ENCODE assay signal across 9 cellular contexts in the genomic region with DNA sequence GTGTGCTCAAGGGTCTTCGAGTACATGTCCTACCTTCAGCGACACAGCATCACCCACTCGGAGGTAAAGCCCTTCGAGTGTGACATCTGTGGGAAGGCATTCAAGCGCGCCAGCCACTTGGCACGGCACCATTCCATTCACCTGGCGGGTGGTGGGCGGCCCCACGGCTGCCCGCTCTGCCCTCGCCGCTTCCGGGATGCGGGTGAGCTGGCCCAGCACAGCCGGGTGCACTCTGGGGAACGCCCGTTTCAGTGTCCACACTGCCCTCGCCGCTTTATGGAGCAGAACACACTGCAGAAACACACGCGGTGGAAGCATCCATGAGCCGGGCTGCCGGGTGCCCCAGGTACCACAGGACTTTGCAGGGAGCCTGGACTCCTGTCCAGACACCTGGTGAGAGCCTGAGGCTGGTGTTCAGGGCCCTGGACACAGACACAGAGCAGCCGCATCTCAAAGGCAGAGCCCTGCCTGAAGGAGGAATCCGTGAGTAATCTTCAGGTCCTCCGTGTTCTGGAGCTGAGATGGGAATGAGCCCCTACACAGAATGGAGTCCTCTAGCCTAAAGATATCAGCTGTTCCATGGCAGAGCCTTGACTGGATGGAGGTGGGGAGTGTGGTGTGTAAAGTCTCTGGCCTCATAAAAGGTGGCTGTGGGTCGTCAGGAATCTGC. TPM values are rescaled to one million over a fixed set of nuclear protein-coding genes. Genes with fewer than 3 reads are reported as not detected.
DNase-seq lines count a peak whose midpoint lies in the region; ATAC-seq and TF ChIP-seq lines count a peak whose summit lies in the region.
"Had no signal": no experiment of that assay in that cellular context is flagged by ENCODE, and none has a peak within 500 bp of the region (broad histone marks: within the 10 kb centered on the region; RNA-seq: fewer than 3 reads in every experiment).

No MANE protein-coding gene starts in this region.

- H3K4ac ChIP-seq in trophoblast cell (ENCODE audit: low read depth, low read length) = peak overlapping the region; percentile 96

- H4K8ac ChIP-seq in trophoblast cell (ENCODE audit: low read depth, low read length) = no peak overlapping the region

- H3K9me2 ChIP-seq in PC-9 (ENCODE audit: insufficient read depth) = no peaks in the 10 kb centered on the region

- H3K9me3 Mint-ChIP-seq in activated CD4-positive, alpha-beta T cell treated with anti-CD3 and anti-CD28 coated beads, Interleukin-2, amount 10 ng/mL, durations not matched to agents 24 days and 14 days = no peaks in the 10 kb centered on the region

- H3K4me2 ChIP-seq in PC-9 = peak overlapping the region; percentile 90
- H3K4me2 ChIP-seq in trophoblast cell (ENCODE audit: low read length) = peak overlapping the region; percentile 87

- H3K36me3 Mint-ChIP-seq in activated CD4-positive, alpha-beta T cell treated with anti-CD3 and anti-CD28 coated beads, Interleukin-2, amount 10 ng/mL, durations not matched to agents 24 days and 14 days (ENCODE audit: low read depth) = peaks cover 46% of the 10 kb centered on the region

- TF ChIP-seq EP300 in stomach (IDR thresholded peaks at IDR 0.05) = no peak

- H4K20me1 ChIP-seq in PC-9 (ENCODE audit: insufficient read depth) = peaks cover 8% of the 10 kb centered on the region; the same call in 1 of the 2 replicates

- H2AFZ ChIP-seq in PC-9 = no peak overlapping the region
- no peak overlapping the region for H2AFZ ChIP-seq in trophoblast cell (ENCODE audit: insufficient read depth, low read length, poor library complexity)

- no peaks in the 10 kb centered on the region for H3K27me3 Mint-ChIP-seq in activated CD4-positive, alpha-beta T cell treated with anti-CD3 and anti-CD28 coated beads, Interleukin-2, amount 10 ng/mL, durations not matched to agents 24 days and 14 days

- H3K27ac ChIP-seq in PC-9 (no peak overlapping the region), trophoblast cell (ENCODE audit: low read depth, low read length) (no peak overlapping the region), stomach (peak overlapping the region in 2 of 5 donors; percentile 93 to 97)

- TF ChIP-seq CTCF in PC-9 (conservative IDR thresholded peaks at IDR 0.05) (no peak), epithelial cell of proximal tubule (conservative IDR thresholded peaks at IDR 0.05; ENCODE audit: low read depth, low read length) (no peak), stomach (IDR thresholded peaks at IDR 0.05) (no peak)

- TSS peak; percentile 41 for BruUV-seq in PC-9 (replicated peaks; lab: Mats Ljungman, UMichigan)

- H3K4me1 Mint-ChIP-seq in activated CD4-positive, alpha-beta T cell treated with anti-CD3 and anti-CD28 coated beads, Interleukin-2, amount 10 ng/mL, durations not matched to agents 24 days and 14 days = peaks cover 34% of the 10 kb centered on the region

- no CpG with 5 or more reads among the region's 28 CpGs for WGBS in trophoblast cell (ENCODE audit: extremely low coverage, insufficient coverage, insufficient read length)
- 76 to 87% (median 83%) methylated on average over 21 to 28 of the region's 28 CpGs for WGBS in stomach, 5 donors

- peak overlapping the region; percentile 90 for H3K4me3 Mint-ChIP-seq in activated CD4-positive, alpha-beta T cell treated with anti-CD3 and anti-CD28 coated beads, Interleukin-2, amount 10 ng/mL, durations not matched to agents 24 days and 14 days

- CTCF ChIA-PET in PC-9 (lab: Charles Lee) = no interaction called here

- POLR2A ChIA-PET in PC-9 (lab: Charles Lee; ENCODE audit: unreplicated experiment) = interaction anchor here (0.6 kb wide), 1 partner anchor 98 kb away, joined by 4 read pairs; no protein-coding TSS in a partner anchor

- no peak overlapping the region for H2BK5ac ChIP-seq in trophoblast cell (ENCODE audit: low read depth, low read length, poor library complexity)

- H3K79me2 ChIP-seq in PC-9 (ENCODE audit: low read depth) = peaks cover 50% of the 10 kb centered on the region
- peaks cover 27% of the 10 kb centered on the region for H3K79me2 ChIP-seq in trophoblast cell (ENCODE audit: control insufficient read depth, insufficient read depth, low read length, poor library complexity)

- H3K14ac ChIP-seq in trophoblast cell (ENCODE audit: low read length) = no peak overlapping the region

- no peak overlapping the region for H3K23ac ChIP-seq in trophoblast cell (ENCODE audit: low read length)

- TF ChIP-seq POLR2A in stomach (IDR thresholded peaks at IDR 0.05) = no peak

- no peak overlapping the region for H3K9ac ChIP-seq in trophoblast cell (ENCODE audit: low read length)

- H3K9me3 ChIP-seq in PC-9 (ENCODE audit: insufficient read depth, low read depth) = no peaks in the 10 kb centered on the region
- no peaks in the 10 kb centered on the region for H3K9me3 ChIP-seq in trophoblast cell (ENCODE audit: insufficient read depth, low read depth, low read length)
- H3K9me3 ChIP-seq in stomach = no peaks in the 10 kb centered on the region

- H3K36me3 ChIP-seq in PC-9 (ENCODE audit: low read depth) = peaks cover 6% of the 10 kb centered on the region
- H3K36me3 ChIP-seq in trophoblast cell (ENCODE audit: control insufficient read depth in 1 of 2, insufficient read depth in 2 of 2, low read length in 2 of 2) = peaks cover 16 to 18% of the 10 kb centered on the region in 2 experiments
- H3K36me3 ChIP-seq in stomach = peaks cover 11 to 19% (median 16%) of the 10 kb centered on the region in 4 donors

- H3K4me3 ChIP-seq in PC-9 (peak overlapping the region; percentile 66; the same call in 1 of the 2 replicates), epithelial cell of proximal tubule (ENCODE audit: low read depth, low read length) (peak overlapping the region; percentile 85), trophoblast cell (ENCODE audit: low read depth, low read length) (no peak overlapping the region), stomach (peak overlapping the region in 2 of 4 donors; percentile 98)

- no peak overlapping the region for H2BK12ac ChIP-seq in trophoblast cell (ENCODE audit: low read length)

- H4K91ac ChIP-seq in trophoblast cell (ENCODE audit: low read depth, low read length) = no peak overlapping the region

- H2BK120ac ChIP-seq in trophoblast cell (ENCODE audit: insufficient read depth, low read length, poor library complexity) = no peak overlapping the region

- H3K27ac Mint-ChIP-seq in activated CD4-positive, alpha-beta T cell treated with anti-CD3 and anti-CD28 coated beads, Interleukin-2, amount 10 ng/mL, durations not matched to agents 24 days and 14 days = peak overlapping the region; percentile 97

- H3K4me1 ChIP-seq in PC-9 (replicated peaks; ENCODE audit: insufficient read depth) = peaks cover 8% of the 10 kb centered on the region
- peaks cover 16 to 30% of the 10 kb centered on the region in 2 experiments for H3K4me1 ChIP-seq in trophoblast cell (ENCODE audit: control insufficient read depth in 1 of 2, insufficient read depth in 2 of 2, low read length in 2 of 2)
- peaks cover 50 to 81% (median 79%) of the 10 kb centered on the region in 4 donors for H3K4me1 ChIP-seq in stomach

- H2AK5ac ChIP-seq in trophoblast cell (ENCODE audit: low read length) = no peak overlapping the region

- H3K27me3 ChIP-seq in PC-9 (ENCODE audit: insufficient read depth, low read depth) (no peaks in the 10 kb centered on the region), trophoblast cell (ENCODE audit: insufficient read depth, low read length) (no peaks in the 10 kb centered on the region), stomach (peaks cover 0 to 6% (median 0%) of the 10 kb centered on the region in 3 donors)

- intact Hi-C loops in activated CD4-positive, alpha-beta T cell treated with anti-CD3 and anti-CD28 coated beads, Interleukin-2, amount 10 ng/mL, durations not matched to agents 24 days and 14 days (cut with micrococcal nuclease) = loop anchor here (5.0 kb wide), 1 partner anchor 528 kb away; a partner anchor contains a TSS
- intact Hi-C loops in PC-9 (cut with micrococcal nuclease; ENCODE audit: unreplicated experiment) = no loop called here
- intact Hi-C loops in stomach (cut with DNase I; ENCODE audit: low total_unique reads) = no loop called here

- ATAC-seq in HG03097 (IDR thresholded peaks at IDR 0.05; ENCODE audit: low FRiP score, unreplicated experiment) (no peak), GM18868 (IDR thresholded peaks at IDR 0.05; ENCODE audit: unreplicated experiment) (no peak)

- H4K12ac ChIP-seq in trophoblast cell (ENCODE audit: low read depth, low read length) = no peak overlapping the region

- peaks cover 31% of the 10 kb centered on the region for H3K79me1 ChIP-seq in trophoblast cell (ENCODE audit: low read length)

- H3K18ac ChIP-seq in trophoblast cell (ENCODE audit: low read length) = no peak overlapping the region

- no peak for DNase-seq in activated CD4-positive, alpha-beta T cell treated with anti-CD3 and anti-CD28 coated beads, Interleukin-2, amount 10 ng/mL, durations not matched to agents 24 days and 14 days
- DNase-seq in activated CD4-positive, alpha-beta T cell treated with anti-CD3 and anti-CD28 coated beads, Interleukin-2, amount 50 U/mL, for 48 hours = no peak
- no peak for DNase-seq in PC-9
- no peak for DNase-seq in epithelial cell of proximal tubule (ENCODE audit: low read depth)
- no peak for DNase-seq in trophoblast cell
- DNase-seq in stomach = no peak
- DNase-seq: activated gamma-delta T cell treated with Interleukin-2 at 50 U/mL for 16 hours had no signal

- H3F3A ChIP-seq in PC-9 (ENCODE audit: insufficient read depth, low read depth) = peaks cover 40% of the 10 kb centered on the region; the same call in 1 of the 2 replicates

RNA-seq across cellular contexts. Expression of a gene that starts 1.5 kb away (rescaled TPM):
- 32.7 and 33.0 TPM in 2 replicates for total RNA-seq in activated CD4-positive, alpha-beta T cell treated with anti-CD3 and anti-CD28 coated beads, Interleukin-2, amount 10 ng/mL, durations not matched to agents 24 days and 14 days
- total RNA-seq in PC-9 (2021) (53.5 and 81.9 TPM in 2 replicates), epithelial cell of proximal tubule (27.2 and 29.2 TPM in 2 replicates), stomach (10 to 100 TPM in 1 of 5 donors, 1 to 10 TPM in 4; 2.2 to 14.5 (median 5.3) TPM)
- polyA plus RNA-seq in trophoblast cell (2013) = 27.4 and 27.9 TPM in 2 replicates
- polyA plus RNA-seq in stomach = 10 to 100 TPM; 14.9 to 27.8 (median 21.2) TPM

RNA-seq across cellular contexts. Expression of a gene that starts 3.0 kb away (rescaled TPM):
- total RNA-seq in activated CD4-positive, alpha-beta T cell treated with anti-CD3 and anti-CD28 coated beads, Interleukin-2, amount 10 ng/mL, durations not matched to agents 24 days and 14 days = 8.0 and 9.0 TPM in 2 replicates
- total RNA-seq in PC-9 (2021) = 3.2 and 6.7 TPM in 2 replicates
- 10.2 and 17.9 TPM in 2 replicates for total RNA-seq in epithelial cell of proximal tubule
- 14.4 and 14.6 TPM in 2 replicates for polyA plus RNA-seq in trophoblast cell (2013)
- total RNA-seq in stomach = 10 to 100 TPM in 3 of 5 donors, 1 to 10 TPM in 2; 3.5 to 25.5 (median 13.4) TPM
- 10 to 100 TPM; 12.0 to 19.4 (median 14.1) TPM for polyA plus RNA-seq in stomach

RNA-seq across cellular contexts. Expression of a gene that starts 4.2 kb away (rescaled TPM):
- total RNA-seq in activated CD4-positive, alpha-beta T cell treated with anti-CD3 and anti-CD28 coated beads, Interleukin-2, amount 10 ng/mL, durations not matched to agents 24 days and 14 days = 38.3 and 39.1 TPM in 2 replicates
- 56.6 and 64.7 TPM in 2 replicates for total RNA-seq in PC-9 (2021)
- total RNA-seq in epithelial cell of proximal tubule = 10.6 and 10.8 TPM in 2 replicates
- 24.2 and 24.6 TPM in 2 replicates for polyA plus RNA-seq in trophoblast cell (2013)
- 10 to 100 TPM in 4 of 5 donors, not detected in 1; 10.6 to 55.0 (median 16.6) TPM for total RNA-seq in stomach
- 10 to 100 TPM; 18.6 to 26.9 (median 21.5) TPM for polyA plus RNA-seq in stomach

RNA-seq across cellular contexts. Expression of a gene that starts 9.9 kb away (rescaled TPM):
- 390 and 394 TPM in 2 replicates for total RNA-seq in activated CD4-positive, alpha-beta T cell treated with anti-CD3 and anti-CD28 coated beads, Interleukin-2, amount 10 ng/mL, durations not matched to agents 24 days and 14 days
- total RNA-seq in PC-9 (2021) (252 and 323 TPM in 2 replicates), epithelial cell of proximal tubule (142 and 205 TPM in 2 replicates), stomach (100 to 1,000 TPM in 4 of 5 donors, 10 to 100 TPM in 1; 70.5 to 463 (median 183) TPM)
- polyA plus RNA-seq in trophoblast cell (2013) = 128 and 132 TPM in 2 replicates
- polyA plus RNA-seq in stomach = 10 to 100 TPM; 53.2 to 91.4 (median 62.2) TPM

RNA-seq across cellular contexts. Expression of a gene that starts 20.6 kb away (rescaled TPM):
- total RNA-seq in activated CD4-positive, alpha-beta T cell treated with anti-CD3 and anti-CD28 coated beads, Interleukin-2, amount 10 ng/mL, durations not matched to agents 24 days and 14 days = 3.6 and 3.7 TPM in 2 replicates
- total RNA-seq in PC-9 (2021) (5.4 and 7.7 TPM in 2 replicates), epithelial cell of proximal tubule (0.58 and 4.0 TPM in 2 replicates), stomach (10 to 100 TPM in 1 of 5 donors, 1 to 10 TPM in 3, not detected in 1; 1.8 to 15.1 (median 4.6) TPM)
- polyA plus RNA-seq in trophoblast cell (2013) = 3.4 and 3.8 TPM in 2 replicates
- 1 to 10 TPM; 4.2 to 6.0 (median 5.9) TPM for polyA plus RNA-seq in stomach
